14 cellular contexts compared by ENCODE assay signal in the genomic region with DNA sequence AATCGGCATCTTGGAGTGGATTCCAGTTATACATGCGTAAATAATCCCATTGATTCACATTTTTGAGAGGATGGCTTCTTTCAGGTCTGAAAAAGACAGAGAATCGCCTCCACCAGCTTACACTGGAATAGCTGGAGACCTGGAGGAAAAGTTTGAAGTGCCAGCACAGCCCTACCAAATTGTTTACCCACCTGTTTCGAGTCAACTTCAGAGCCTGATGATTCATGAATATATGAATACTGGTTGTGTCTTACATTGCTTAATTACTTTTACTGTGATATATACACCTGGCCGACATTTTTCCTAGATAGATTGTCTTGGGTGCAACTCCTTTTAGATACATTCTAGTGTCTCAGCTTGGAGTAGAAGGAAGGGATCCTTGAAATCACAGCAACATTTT. TPM values are rescaled to one million over a fixed set of nuclear protein-coding genes. Genes with fewer than 3 reads are reported as not detected.
DNase-seq lines count a peak whose midpoint lies in the region; ATAC-seq and TF ChIP-seq lines count a peak whose summit lies in the region.
"Had no signal": no experiment of that assay in that cellular context is flagged by ENCODE, and none has a peak within 500 bp of the region (broad histone marks: within the 10 kb centered on the region; RNA-seq: fewer than 3 reads in every experiment).

No MANE protein-coding gene starts in this region.

- H3K9me3 Mint-ChIP-seq in activated naive CD8-positive, alpha-beta T cell treated with anti-CD3 and anti-CD28 coated beads for 36 hours: no peaks in the 10 kb centered on the region

- ATAC-seq in upper lobe of right lung (no peak), GM21528 (IDR thresholded peaks at IDR 0.05; ENCODE audit: low FRiP score, unreplicated experiment) (no peak)

- no peaks in the 10 kb centered on the region for H3K4me1 Mint-ChIP-seq in activated naive CD8-positive, alpha-beta T cell treated with anti-CD3 and anti-CD28 coated beads for 36 hours

- no peak overlapping the region for H3K27ac Mint-ChIP-seq in activated naive CD8-positive, alpha-beta T cell treated with anti-CD3 and anti-CD28 coated beads for 36 hours

- H3K9me3 ChIP-seq in left ventricle myocardium inferior (replicated peaks) (no peaks in the 10 kb centered on the region), mucosa of stomach (ENCODE audit: control insufficient read depth, low read length) (no peaks in the 10 kb centered on the region), upper lobe of right lung (no peaks in the 10 kb centered on the region)
- H3K9me3 ChIP-seq: ascending aorta, testis had no signal

- H3K27ac ChIP-seq in left ventricle myocardium inferior (replicated peaks) (peak overlapping the region; percentile 78), epithelial cell of prostate (peak overlapping the region; percentile 6), upper lobe of right lung (no peak overlapping the region)
- H3K27ac ChIP-seq: ascending aorta, HL-60 had no signal

- peaks cover 29% of the 10 kb centered on the region for H3K4me1 ChIP-seq in left ventricle myocardium inferior
- peaks cover 17% of the 10 kb centered on the region for H3K4me1 ChIP-seq in mucosa of stomach (ENCODE audit: control insufficient read depth, insufficient read depth, low read length)
- H3K4me1 ChIP-seq in upper lobe of right lung: no peaks in the 10 kb centered on the region
- H3K4me1 ChIP-seq: ascending aorta had no signal

- TF ChIP-seq CTCF in left ventricle myocardium inferior (IDR thresholded peaks at IDR 0.05; ENCODE audit: borderline replicate concordance) (no peak), upper lobe of right lung (IDR thresholded peaks at IDR 0.05) (no peak)

- intact Hi-C loops in left ventricle myocardium inferior (cut with micrococcal nuclease) (no loop called here), cardiac septum (cut with DNase I) (loop anchor here (5.0 to 10.0 kb wide), 3 partner anchors 104 to 304 kb away; no protein-coding TSS in a partner anchor), upper lobe of right lung (cut with DNase I) (no loop called here)

- H3K9ac ChIP-seq in mucosa of stomach (ENCODE audit: low read length): peak overlapping the region; percentile 55

- H3K36me3 Mint-ChIP-seq in activated naive CD8-positive, alpha-beta T cell treated with anti-CD3 and anti-CD28 coated beads for 36 hours: no peaks in the 10 kb centered on the region

- H3K27me3 Mint-ChIP-seq in activated naive CD8-positive, alpha-beta T cell treated with anti-CD3 and anti-CD28 coated beads for 36 hours: peaks cover 22% of the 10 kb centered on the region

- peak overlapping the region; percentile 60 for H3K4me3 ChIP-seq in left ventricle myocardium inferior
- H3K4me3 ChIP-seq in mucosa of stomach (ENCODE audit: low read length): peak overlapping the region; percentile 21
- H3K4me3 ChIP-seq in upper lobe of right lung: peak overlapping the region; percentile 35
- H3K4me3 ChIP-seq: ascending aorta had no signal

- H3K4me3 Mint-ChIP-seq in activated naive CD8-positive, alpha-beta T cell treated with anti-CD3 and anti-CD28 coated beads for 36 hours: no peak overlapping the region

- no peaks in the 10 kb centered on the region for H3K27me3 ChIP-seq in left ventricle myocardium inferior (ENCODE audit: low read depth)
- no peaks in the 10 kb centered on the region for H3K27me3 ChIP-seq in mucosa of stomach (ENCODE audit: control insufficient read depth, insufficient read depth, low read length)
- no peaks in the 10 kb centered on the region for H3K27me3 ChIP-seq in upper lobe of right lung
- H3K27me3 ChIP-seq: ascending aorta, testis had no signal

- no peak for DNase-seq in left ventricle myocardium inferior
- no peak for DNase-seq in cardiac septum (ENCODE audit: low spot score)
- no peak for DNase-seq in epithelial cell of prostate (ENCODE audit: low read depth, low spot score)
- no peak for DNase-seq in upper lobe of right lung
- DNase-seq in activated naive CD8-positive, alpha-beta T cell treated with anti-CD3 and anti-CD28 coated beads for 36 hours: no peak
- DNase-seq in NOMO-1 treated with dmso at 0.1 percent for 144 hours (lab: John Stamatoyannopoulos, UW; ENCODE audit: unreplicated experiment): no peak
- DNase-seq: erythroblast, GDM1, NCI-H524 treated with DMSO at 0.1 percent for 48 hours had no signal

- H3K36me3 ChIP-seq in left ventricle myocardium inferior (no peaks in the 10 kb centered on the region), mucosa of stomach (ENCODE audit: control insufficient read depth, insufficient read depth, low read length) (no peaks in the 10 kb centered on the region), upper lobe of right lung (no peaks in the 10 kb centered on the region)
- H3K36me3 ChIP-seq: ascending aorta had no signal

RNA-seq across cellular contexts. Expression of a gene that starts 0.3 kb away (rescaled TPM):
- total RNA-seq in left ventricle myocardium inferior (6.0 TPM), cardiac septum (10.6 TPM), upper lobe of right lung (40.8 TPM)
- not detected for total RNA-seq in activated naive CD8-positive, alpha-beta T cell treated with anti-CD3 and anti-CD28 coated beads for 36 hours
